In the genomic region with DNA sequence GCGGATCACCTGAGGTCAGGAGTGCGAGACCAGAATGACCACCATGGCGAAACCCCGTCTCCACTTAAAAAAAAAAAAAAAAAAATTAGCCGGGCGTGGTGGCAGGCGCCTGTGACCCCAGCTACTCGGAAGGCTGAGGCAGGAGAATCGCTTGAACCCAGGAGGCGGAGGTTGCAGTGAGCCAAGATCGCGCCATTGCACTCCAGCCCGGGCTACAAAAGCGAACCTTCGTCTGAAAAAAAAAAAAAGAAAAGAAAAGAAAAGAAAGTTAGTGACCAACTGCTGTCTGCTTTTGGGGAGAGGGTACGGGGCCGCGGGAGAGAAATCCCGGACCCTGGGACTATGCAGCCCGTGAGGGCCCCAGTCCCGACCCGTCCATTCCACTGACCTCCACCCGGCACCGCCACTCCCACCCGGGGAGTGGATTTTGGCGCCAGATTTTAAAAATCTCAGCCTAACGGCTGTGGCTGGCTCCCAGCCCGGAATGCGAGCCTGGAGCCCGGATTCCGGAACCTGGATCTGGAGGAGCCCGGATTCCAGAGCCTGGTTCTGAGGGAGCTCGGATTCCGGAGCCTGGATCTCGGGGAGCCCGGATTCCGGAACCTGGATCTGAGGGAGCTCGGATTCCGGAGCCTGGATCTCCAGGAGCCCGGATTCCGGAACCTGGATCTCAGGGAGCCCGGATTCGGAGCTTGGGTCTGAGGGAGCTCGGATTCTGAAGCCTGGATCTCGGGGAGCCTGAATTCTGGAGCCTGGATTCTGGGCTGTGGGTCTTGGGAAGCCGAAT, we compare ENCODE assay signal across 8 cellular contexts. TPM values are rescaled to one million over a fixed set of nuclear protein-coding genes. Genes with fewer than 3 reads are reported as not detected.
DNase-seq lines count a peak whose midpoint lies in the region; ATAC-seq, FAIRE-seq and TF ChIP-seq lines count a peak whose summit lies in the region.

No MANE protein-coding gene starts in this region.

- no peak overlapping the region for H3K27ac Mint-ChIP-seq in astrocyte (ENCODE audit: unreplicated experiment)

- no peaks in the 10 kb centered on the region for H3K9me3 ChIP-seq in astrocyte (ENCODE audit: insufficient read depth, low read depth, low read length)

- no peaks in the 10 kb centered on the region for H3K9me3 Mint-ChIP-seq in astrocyte (ENCODE audit: unreplicated experiment)

- H3K27me3 Mint-ChIP-seq in astrocyte (ENCODE audit: low read depth, unreplicated experiment) = no peaks in the 10 kb centered on the region

- peaks cover 13% of the 10 kb centered on the region for H3K4me1 ChIP-seq in astrocyte (ENCODE audit: insufficient read depth, low read length)

- H3K4me2 ChIP-seq in astrocyte (ENCODE audit: low read length) = peak overlapping the region; percentile 97

- ATAC-seq in GM21390 (IDR thresholded peaks at IDR 0.05; ENCODE audit: unreplicated experiment) = no peak

- peak overlapping the region; percentile 62 for H3K4me3 ChIP-seq in astrocyte (ENCODE audit: insufficient read depth, low read depth, low read length)

- peak overlapping the region; percentile 59 for H3K27ac ChIP-seq in astrocyte (ENCODE audit: low read depth, low read length)

- H3K36me3 ChIP-seq in astrocyte (ENCODE audit: insufficient read depth, low read length) = no peaks in the 10 kb centered on the region

- peaks cover 3% of the 10 kb centered on the region for H3K4me1 Mint-ChIP-seq in astrocyte (ENCODE audit: low read depth, unreplicated experiment)

- DNase-seq in DMS153 treated with DMSO at 0.1 percent for 48 hours (lab: John Stamatoyannopoulos, UW; ENCODE audit: unreplicated experiment) (peak; percentile 20), NCI-H146 (lab: John Stamatoyannopoulos, UW) (peak; percentile 64), astrocyte (ENCODE audit: low read depth) (peak; percentile 99), hepatic stellate cell (ENCODE audit: low spot score) (peak; percentile 92), posterior vena cava (ENCODE audit: low spot score) (peak; percentile 96), NCI-H748 treated with DMSO at 0.1 percent for 48 hours (lab: John Stamatoyannopoulos, UW) (no peak), NCI-H510A (lab: John Stamatoyannopoulos, UW) (no peak)

- intact Hi-C loops in posterior vena cava (cut with DNase I) = no loop called here

- peak overlapping the region; percentile 92 for H2AFZ ChIP-seq in astrocyte (ENCODE audit: low read depth, low read length)

- peak overlapping the region; percentile 79 for H3K9ac ChIP-seq in astrocyte (ENCODE audit: low read length)

- no peak for TF ChIP-seq CTCF in astrocyte (IDR thresholded peaks at IDR 0.05; ENCODE audit: insufficient read depth, low read depth, low read length)

- H3K36me3 Mint-ChIP-seq in astrocyte (ENCODE audit: low read depth, unreplicated experiment) = no peaks in the 10 kb centered on the region

- no peaks in the 10 kb centered on the region for H3K79me2 ChIP-seq in astrocyte (ENCODE audit: insufficient read depth, low read length)

- H3K27me3 ChIP-seq in astrocyte (ENCODE audit: insufficient read depth, low read length) = no peaks in the 10 kb centered on the region

- H3K4me3 Mint-ChIP-seq in astrocyte (ENCODE audit: unreplicated experiment) = peak overlapping the region; percentile 27

- no peaks in the 10 kb centered on the region for H4K20me1 ChIP-seq in astrocyte (ENCODE audit: insufficient read depth, low read length)

- FAIRE-seq in astrocyte (lab: Jason Lieb, UNC) = no peak

RNA-seq across cellular contexts. Expression of a gene that starts 6.1 kb away (rescaled TPM):
- total RNA-seq in astrocyte = 64.0 and 72.1 TPM in 2 replicates
- 10 to 100 TPM; 14.4 to 17.9 TPM for total RNA-seq in posterior vena cava

RNA-seq across cellular contexts. Expression of a gene that starts 13.1 kb away (rescaled TPM):
- total RNA-seq in astrocyte (161 and 190 TPM in 2 replicates), posterior vena cava (100 to 1,000 TPM; 120 to 160 TPM)

RNA-seq across cellular contexts. Expression of a gene that starts 35.4 kb away (rescaled TPM):
- total RNA-seq in astrocyte (93.4 and 105 TPM in 2 replicates), posterior vena cava (10 to 100 TPM; 32.8 to 37.2 TPM)

Comparison
In these comparisons a context has a peak if more than half of its experiments do, and no peak if none do; other contexts are left out.
1. DNase-seq: peak in DMS153 treated with DMSO at 0.1 percent for 48 hours (single experiment), NCI-H146 (single experiment), astrocyte (single experiment), hepatic stellate cell (single experiment) and posterior vena cava (single experiment); none in NCI-H748 treated with DMSO at 0.1 percent for 48 hours (single experiment) and NCI-H510A (single experiment).